1 cellular context compared by ENCODE assay signal in genomic region chr19:17353386-17353785, GRCh38.
TF ChIP-seq lines count a peak whose summit lies in the region.

No MANE protein-coding gene starts in this region.

TF ChIP-seq in K562, 482 proteins besides CTCF, POLR2A, EP300 and RAD21:
- TF ChIP-seq TFAP4 (CRISPR knock-in tag; IDR thresholded peaks at IDR 0.05; ENCODE audit: borderline replicate concordance) = no peak
- no peak for TF ChIP-seq FOXJ2 (tag; IDR thresholded peaks at IDR 0.05)
- no peak for TF ChIP-seq PRDM10 (IDR thresholded peaks at IDR 0.05; ENCODE audit: partially characterized antibody)
- TF ChIP-seq ZBTB17 (CRISPR knock-in tag; IDR thresholded peaks at IDR 0.05) = no peak
- no peak for TF ChIP-seq ZBTB1 (CRISPR knock-in tag; IDR thresholded peaks at IDR 0.05; ENCODE audit: borderline replicate concordance, low read depth)
- no peak for TF ChIP-seq THAP7 (CRISPR knock-in tag; IDR thresholded peaks at IDR 0.05)
- TF ChIP-seq POU5F1 (IDR thresholded peaks at IDR 0.05; ENCODE audit: borderline replicate concordance, low read depth, low read length, partially characterized antibody) = no peak
- no peak for TF ChIP-seq BACH1 (tag; IDR thresholded peaks at IDR 0.05)
- no peak for TF ChIP-seq PKNOX1 (IDR thresholded peaks at IDR 0.05)
- TF ChIP-seq ZNF24 (IDR thresholded peaks at IDR 0.05) = no peak
- no peak for TF ChIP-seq TEAD4 (IDR thresholded peaks at IDR 0.05; ENCODE audit: low read length)
- no peak for TF ChIP-seq TEAD4 (CRISPR knock-in tag; IDR thresholded peaks at IDR 0.05; ENCODE audit: borderline replicate concordance)
- no peak for TF ChIP-seq FOXK1 (CRISPR knock-in tag; IDR thresholded peaks at IDR 0.05; ENCODE audit: borderline replicate concordance)
